ENCODE assay signal across 1 cellular context in the genomic region with DNA sequence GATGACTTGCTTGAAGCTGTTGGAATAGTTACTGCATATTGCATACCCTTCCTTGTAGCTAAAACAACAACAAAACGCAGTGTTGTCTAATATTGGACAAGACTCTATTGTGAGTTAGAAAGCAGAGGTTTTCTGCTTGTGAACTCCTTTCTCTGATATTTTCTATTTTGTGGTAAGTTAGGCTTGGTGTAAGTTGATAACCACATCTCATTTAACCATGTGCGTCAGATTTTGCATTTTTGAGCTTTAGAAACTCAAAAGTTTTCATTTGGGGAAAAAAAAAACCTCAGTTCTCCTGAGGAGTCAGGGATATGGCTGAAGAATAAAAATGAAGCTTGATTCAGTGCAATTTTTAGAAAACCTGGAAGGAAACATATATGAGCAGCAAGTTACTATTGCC.
TF ChIP-seq lines count a peak whose summit lies in the region.

No MANE protein-coding gene starts in this region.

TF ChIP-seq in IMR-90, 13 proteins besides CTCF, POLR2A, EP300 and RAD21:
- no peak for TF ChIP-seq FOS (IDR thresholded peaks at IDR 0.05; ENCODE audit: low read depth, low read length)
- no peak for TF ChIP-seq RFX5 (IDR thresholded peaks at IDR 0.05; ENCODE audit: low read depth, low read length)
- TF ChIP-seq MAFK (IDR thresholded peaks at IDR 0.05; ENCODE audit: low read depth, low read length) = no peak
- TF ChIP-seq, protein P1, sequence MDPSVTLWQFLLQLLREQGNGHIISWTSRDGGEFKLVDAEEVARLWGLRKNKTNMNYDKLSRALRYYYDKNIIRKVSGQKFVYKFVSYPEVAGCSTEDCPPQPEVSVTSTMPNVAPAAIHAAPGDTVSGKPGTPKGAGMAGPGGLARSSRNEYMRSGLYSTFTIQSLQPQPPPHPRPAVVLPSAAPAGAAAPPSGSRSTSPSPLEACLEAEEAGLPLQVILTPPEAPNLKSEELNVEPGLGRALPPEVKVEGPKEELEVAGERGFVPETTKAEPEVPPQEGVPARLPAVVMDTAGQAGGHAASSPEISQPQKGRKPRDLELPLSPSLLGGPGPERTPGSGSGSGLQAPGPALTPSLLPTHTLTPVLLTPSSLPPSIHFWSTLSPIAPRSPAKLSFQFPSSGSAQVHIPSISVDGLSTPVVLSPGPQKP (IDR thresholded peaks at IDR 0.05; ENCODE audit: borderline replicate concordance, low read depth, low read length) = no peak
- TF ChIP-seq MXI1 (IDR thresholded peaks at IDR 0.05; ENCODE audit: borderline replicate concordance, low read depth, low read length) = no peak
- TF ChIP-seq CHD1 (IDR thresholded peaks at IDR 0.05; ENCODE audit: low read depth, low read length) = no peak
- no peak for TF ChIP-seq CEBPB (IDR thresholded peaks at IDR 0.05; ENCODE audit: low read depth, low read length)
- no peak for TF ChIP-seq BHLHE40 (IDR thresholded peaks at IDR 0.05; ENCODE audit: low read depth, low read length)
- TF ChIP-seq, protein P2, sequence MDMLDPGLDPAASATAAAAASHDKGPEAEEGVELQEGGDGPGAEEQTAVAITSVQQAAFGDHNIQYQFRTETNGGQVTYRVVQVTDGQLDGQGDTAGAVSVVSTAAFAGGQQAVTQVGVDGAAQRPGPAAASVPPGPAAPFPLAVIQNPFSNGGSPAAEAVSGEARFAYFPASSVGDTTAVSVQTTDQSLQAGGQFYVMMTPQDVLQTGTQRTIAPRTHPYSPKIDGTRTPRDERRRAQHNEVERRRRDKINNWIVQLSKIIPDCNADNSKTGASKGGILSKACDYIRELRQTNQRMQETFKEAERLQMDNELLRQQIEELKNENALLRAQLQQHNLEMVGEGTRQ (IDR thresholded peaks at IDR 0.05; ENCODE audit: low read depth, low read length) = no peak
- TF ChIP-seq SMC3 (IDR thresholded peaks at IDR 0.05; ENCODE audit: low read depth, low read length) = no peak
- no peak for TF ChIP-seq NFE2L2 (IDR thresholded peaks at IDR 0.05; ENCODE audit: low read depth, low read length)
- no peak for TF ChIP-seq RCOR1 (IDR thresholded peaks at IDR 0.05; ENCODE audit: insufficient replicate concordance, low read length)
- TF ChIP-seq MAZ (IDR thresholded peaks at IDR 0.05; ENCODE audit: borderline replicate concordance, low read depth, low read length) = no peak
